Comparison of ENCODE assay signal across 21 cellular contexts in genomic region chr2:174570325-174570958, GRCh38. TPM values are rescaled to one million over a fixed set of nuclear protein-coding genes. Genes with fewer than 3 reads are reported as not detected.
A peak's percentile ranks its signal among the peaks of the same experiment; 100 is the strongest.
DNase-seq lines count a peak whose midpoint lies in the region; ATAC-seq, FAIRE-seq and TF ChIP-seq lines count a peak whose summit lies in the region.
"Had no signal": no experiment of that assay in that cellular context is flagged by ENCODE, and none has a peak within 500 bp of the region (broad histone marks: within the 10 kb centered on the region; RNA-seq: fewer than 3 reads in every experiment).

No MANE protein-coding gene starts in this region.

- H3K4me3 ChIP-seq in IMR-90 (ENCODE audit: insufficient read depth, low read depth, low read length) (no peak overlapping the region), K562 (no peak overlapping the region), OCI-LY7 (ENCODE audit: low read depth, low read length, poor library complexity, severe bottlenecking) (no peak overlapping the region), small intestine (ENCODE audit: low read depth in 1 of 2, low read length in 2 of 2) (no peak overlapping the region)
- H3K4me3 ChIP-seq: left lung, right atrium auricular region, tibial nerve had no signal

- H4K20me1 ChIP-seq in IMR-90 (ENCODE audit: insufficient read depth, low read length) (no peaks in the 10 kb centered on the region), K562 (replicated peaks; ENCODE audit: control insufficient read depth, insufficient read depth, low read length) (no peaks in the 10 kb centered on the region), OCI-LY7 (ENCODE audit: insufficient read depth, low read length) (no peaks in the 10 kb centered on the region)

- no peak overlapping the region for H3K4me3 Mint-ChIP-seq in CD4-positive, alpha-beta T cell
- H3K4me3 Mint-ChIP-seq in naive thymus-derived CD8-positive, alpha-beta T cell = no peak overlapping the region
- H3K4me3 Mint-ChIP-seq in T-helper 2 cell treated with Interferon-gamma antibody and Interleukin-4, amounts not matched to agents 5 μg/mL and 100 μg/mL, for 36 hours = no peak overlapping the region
- H3K4me3 Mint-ChIP-seq: B cell had no signal

- TF ChIP-seq RAD21 in IMR-90 (IDR thresholded peaks at IDR 0.05; ENCODE audit: low read length) (no peak), K562 (CRISPR knock-in tag; conservative IDR thresholded peaks at IDR 0.05 in 1 of 2, IDR thresholded peaks at IDR 0.05 in 1 of 2) (no peak)

- H3K27ac ChIP-seq in CD4-positive, alpha-beta T cell (ENCODE audit: low read depth, low read length) = no peak overlapping the region
- no peak overlapping the region for H3K27ac ChIP-seq in IMR-90 (ENCODE audit: insufficient read depth, low read length)
- H3K27ac ChIP-seq in K562 (ENCODE audit: extremely low read depth, low read depth, low read length) = no peak overlapping the region
- H3K27ac ChIP-seq in OCI-LY7 (ENCODE audit: low read depth, low read length, poor library complexity, severe bottlenecking) = no peak overlapping the region
- no peak overlapping the region for H3K27ac ChIP-seq in small intestine (ENCODE audit: low read depth in 1 of 2, low read length in 1 of 2)
- H3K27ac ChIP-seq: left lung, right atrium auricular region, tibial nerve had no signal

- no peak overlapping the region for H3K18ac ChIP-seq in IMR-90 (ENCODE audit: low read depth, low read length)

- H3K36me3 Mint-ChIP-seq in CD4-positive, alpha-beta T cell (ENCODE audit: low read depth) = peaks cover 98% of the 10 kb centered on the region
- peaks cover 4 to 97% (median 43%) of the 10 kb centered on the region in 3 donors for H3K36me3 Mint-ChIP-seq in naive thymus-derived CD8-positive, alpha-beta T cell
- peaks cover 85% of the 10 kb centered on the region for H3K36me3 Mint-ChIP-seq in T-helper 2 cell treated with Interferon-gamma antibody and Interleukin-4, amounts not matched to agents 5 μg/mL and 100 μg/mL, for 36 hours (ENCODE audit: low read depth)

- H3K4me2 ChIP-seq in IMR-90 (ENCODE audit: low read depth, low read length) (no peak overlapping the region), K562 (ENCODE audit: insufficient read depth, low read length) (no peak overlapping the region), OCI-LY7 (ENCODE audit: low read length) (no peak overlapping the region)

- CTCF ChIA-PET in CD4-positive, alpha-beta T cell (lab: Charles Lee) = interaction anchor here (1.0 kb wide), 1 partner anchor 12 kb away, joined by 3 read pairs; no protein-coding TSS in a partner anchor
- CTCF ChIA-PET in IMR-90 (lab: Yijun Ruan, JAX) = interaction anchor here (1.1 kb wide), 1 partner anchor 118 kb away, joined by 3 read pairs; no protein-coding TSS in a partner anchor
- CTCF ChIA-PET in K562 (lab: Yijun Ruan, JAX; ENCODE audit: low intra/inter-chr PET ratio) = no interaction called here
- CTCF ChIA-PET in OCI-LY7 (lab: Charles Lee; ENCODE audit: unreplicated experiment) = no interaction called here

- H3K9ac ChIP-seq in IMR-90 (ENCODE audit: low read depth, low read length) (no peak overlapping the region), K562 (ENCODE audit: insufficient read depth in 1 of 2, low read depth in 2 of 2, low read length in 2 of 2) (no peak overlapping the region)

- intact Hi-C loops in CD4-positive, alpha-beta T cell (cut with DNase I, micrococcal nuclease) = no loop called here
- intact Hi-C loops in IMR-90 (cut with micrococcal nuclease) = no loop called here
- intact Hi-C loops in K562 (cut with micrococcal nuclease) = no loop called here
- intact Hi-C loops in OCI-LY7 (cut with micrococcal nuclease; ENCODE audit: unreplicated experiment) = no loop called here

- BruUV-seq in IMR-90 (replicated peaks; lab: Mats Ljungman, UMichigan) = no TSS peak
- BruUV-seq in K562 (replicated peaks; lab: Mats Ljungman, UMichigan) = no TSS peak
- BruUV-seq in OCI-LY7 (replicated peaks; lab: Mats Ljungman, UMichigan) = no TSS peak

- H4K5ac ChIP-seq in IMR-90 (ENCODE audit: low read depth, low read length) = no peak overlapping the region

- no peaks in the 10 kb centered on the region for H3K79me1 ChIP-seq in IMR-90 (ENCODE audit: low read depth in 1 of 2, low read length in 2 of 2)

- H2AK9ac ChIP-seq in IMR-90 (replicated peaks; ENCODE audit: low read depth, low read length, poor library complexity) = no peak overlapping the region

- H4K8ac ChIP-seq in IMR-90 (ENCODE audit: low read depth in 2 of 2, low read length in 2 of 2) = no peak overlapping the region

- H3K79me2 ChIP-seq in K562 (ENCODE audit: control insufficient read depth, insufficient read depth, low read length) = no peaks in the 10 kb centered on the region
- no peaks in the 10 kb centered on the region for H3K79me2 ChIP-seq in OCI-LY7 (ENCODE audit: insufficient read depth, low read depth, low read length)

- H3K27me3 ChIP-seq in CD4-positive, alpha-beta T cell (ENCODE audit: control insufficient read depth, insufficient read depth, low read length) = no peaks in the 10 kb centered on the region
- H3K27me3 ChIP-seq in IMR-90 (ENCODE audit: control insufficient read depth, insufficient read depth, low read length) (no peaks in the 10 kb centered on the region), K562 (ENCODE audit: control insufficient read depth in 2 of 2, insufficient read depth in 2 of 2, low read length in 2 of 2) (no peaks in the 10 kb centered on the region), small intestine (ENCODE audit: control insufficient read depth in 2 of 2, insufficient read depth in 2 of 2, low read length in 2 of 2) (no peaks in the 10 kb centered on the region)
- H3K27me3 ChIP-seq: left lung, right atrium auricular region, tibial nerve had no signal

- no peaks in the 10 kb centered on the region for H3K27me3 Mint-ChIP-seq in CD4-positive, alpha-beta T cell
- H3K27me3 Mint-ChIP-seq in naive thymus-derived CD8-positive, alpha-beta T cell = no peaks in the 10 kb centered on the region
- H3K27me3 Mint-ChIP-seq in T-helper 2 cell treated with Interferon-gamma antibody and Interleukin-4, amounts not matched to agents 5 μg/mL and 100 μg/mL, for 36 hours (ENCODE audit: low read depth) = no peaks in the 10 kb centered on the region
- H3K27me3 Mint-ChIP-seq: B cell had no signal

- FAIRE-seq in K562 (lab: Jason Lieb, UNC) = peak; percentile 19
- FAIRE-seq in small intestine (lab: Jason Lieb, UNC) = no peak

- H3K4ac ChIP-seq in IMR-90 (ENCODE audit: low read depth, low read length) = no peak overlapping the region

- TF ChIP-seq POLR2A in IMR-90 (IDR thresholded peaks at IDR 0.05; ENCODE audit: low read depth, low read length) = no peak
- TF ChIP-seq POLR2A in K562 (conservative IDR thresholded peaks at IDR 0.05) = no peak

- H3K4me1 ChIP-seq in IMR-90 (ENCODE audit: control insufficient read depth, insufficient read depth, low read length) (no peaks in the 10 kb centered on the region; the same call in 1 of the 2 replicates), K562 (replicated peaks in 1 of 2; ENCODE audit: control insufficient read depth in 2 of 2, insufficient read depth in 2 of 2, low read length in 2 of 2) (peaks cover 0 to 6% of the 10 kb centered on the region in 2 experiments; a peak in 1 of 5 replicates), OCI-LY7 (ENCODE audit: insufficient read depth, low read length, poor library complexity, severe bottlenecking) (no peaks in the 10 kb centered on the region), small intestine (ENCODE audit: control insufficient read depth in 2 of 2, insufficient read depth in 1 of 2, low read depth in 1 of 2, low read length in 1 of 2) (peaks cover 0 to 4% of the 10 kb centered on the region in 2 donors)

- no peak overlapping the region for H2AFZ ChIP-seq in IMR-90 (replicated peaks; ENCODE audit: low read length, poor library complexity)
- no peak overlapping the region for H2AFZ ChIP-seq in K562 (ENCODE audit: low read depth, low read length)
- no peak overlapping the region for H2AFZ ChIP-seq in OCI-LY7 (ENCODE audit: low read length)

- no peak for TF ChIP-seq EP300 in K562 (IDR thresholded peaks at IDR 0.05; ENCODE audit: low read length)

- H3K27ac Mint-ChIP-seq in CD4-positive, alpha-beta T cell = peak overlapping the region; percentile 56
- H3K27ac Mint-ChIP-seq in naive thymus-derived CD8-positive, alpha-beta T cell = peak overlapping the region; percentile 14 to 84 (median 70)
- no peak overlapping the region for H3K27ac Mint-ChIP-seq in T-helper 2 cell treated with Interferon-gamma antibody and Interleukin-4, amounts not matched to agents 5 μg/mL and 100 μg/mL, for 36 hours
- H3K27ac Mint-ChIP-seq: B cell had no signal

- ATAC-seq in CD4-positive, alpha-beta T cell (ENCODE audit: poor library complexity) = no peak
- no peak for ATAC-seq in IMR-90 (ENCODE audit: low read depth)
- ATAC-seq in K562 = no peak
- ATAC-seq in naive thymus-derived CD8-positive, alpha-beta T cell = no peak
- ATAC-seq: left lung had no signal

- H3K36me3 ChIP-seq in IMR-90 (ENCODE audit: control insufficient read depth, insufficient read depth, low read length) = peaks cover 27% of the 10 kb centered on the region
- no peaks in the 10 kb centered on the region for H3K36me3 ChIP-seq in K562 (ENCODE audit: control insufficient read depth, insufficient read depth, low read length)
- peaks cover 98% of the 10 kb centered on the region for H3K36me3 ChIP-seq in OCI-LY7 (ENCODE audit: insufficient read depth, low read length)
- H3K36me3 ChIP-seq in small intestine (ENCODE audit: control insufficient read depth in 2 of 2, insufficient read depth in 2 of 2, low read length in 2 of 2) = peaks cover 2 to 18% of the 10 kb centered on the region in 2 donors

- H3K56ac ChIP-seq in IMR-90 (ENCODE audit: extremely low read depth, insufficient read depth, low read length) = no peak overlapping the region

- no peak for TF ChIP-seq CTCF in CD4-positive, alpha-beta T cell (IDR thresholded peaks at IDR 0.05)
- TF ChIP-seq CTCF in IMR-90 (conservative IDR thresholded peaks at IDR 0.05; ENCODE audit: low read depth, low read length) (no peak), K562 (IDR thresholded peaks at IDR 0.05 in 2 of 3, conservative IDR thresholded peaks at IDR 0.05 in 1 of 3; ENCODE audit: insufficient read depth in 2 of 3, low read depth in 1 of 3, low read length in 3 of 3) (no peak), OCI-LY7 (conservative IDR thresholded peaks at IDR 0.05; ENCODE audit: low read length) (no peak)

- in situ Hi-C loops in IMR-90 (cut with MboI; ENCODE audit: low sequenced_read_pairs) = no loop called here
- in situ Hi-C loops in K562 (cut with MboI) = no loop called here

- POLR2A ChIA-PET in CD4-positive, alpha-beta T cell (lab: Charles Lee) = interaction anchor here (1.2 to 2.0 kb wide), 2 partner anchors 15 to 23 kb away, joined by 4 to 7 read pairs; no protein-coding TSS in a partner anchor
- POLR2A ChIA-PET in IMR-90 (lab: Charles Lee; ENCODE audit: unreplicated experiment) = no interaction called here
- POLR2A ChIA-PET in K562 (lab: Yijun Ruan, JAX) = no interaction called here
- POLR2A ChIA-PET in naive thymus-derived CD8-positive, alpha-beta T cell (lab: Charles Lee) = interaction anchor here (0.6 kb wide), 1 partner anchor 161 kb away, joined by 3 read pairs; no protein-coding TSS in a partner anchor
- POLR2A ChIA-PET in OCI-LY7 (lab: Charles Lee) = no interaction called here

- no peaks in the 10 kb centered on the region for H3K9me3 Mint-ChIP-seq in CD4-positive, alpha-beta T cell
- H3K9me3 Mint-ChIP-seq in naive thymus-derived CD8-positive, alpha-beta T cell = no peaks in the 10 kb centered on the region
- H3K9me3 Mint-ChIP-seq in T-helper 2 cell treated with Interferon-gamma antibody and Interleukin-4, amounts not matched to agents 5 μg/mL and 100 μg/mL, for 36 hours = no peaks in the 10 kb centered on the region

- no peaks in the 10 kb centered on the region for H3K9me2 ChIP-seq in OCI-LY7 (ENCODE audit: insufficient read depth, low read length)

- H3K9me1 ChIP-seq in IMR-90 (ENCODE audit: insufficient read depth, low read length) (no peaks in the 10 kb centered on the region), K562 (ENCODE audit: control insufficient read depth, insufficient read depth, low read length) (no peaks in the 10 kb centered on the region)

- no peak overlapping the region for H2AK5ac ChIP-seq in IMR-90 (ENCODE audit: low read depth, low read length)

- H3K9me3 ChIP-seq in CD4-positive, alpha-beta T cell (ENCODE audit: control insufficient read depth, low read length) = no peaks in the 10 kb centered on the region
- H3K9me3 ChIP-seq in IMR-90 (ENCODE audit: control insufficient read depth, insufficient read depth, low read length) (no peaks in the 10 kb centered on the region), K562 (replicated peaks; ENCODE audit: control insufficient read depth, insufficient read depth, low read depth, low read length) (no peaks in the 10 kb centered on the region), OCI-LY7 (ENCODE audit: low read length) (no peaks in the 10 kb centered on the region), small intestine (ENCODE audit: control insufficient read depth, low read depth) (no peaks in the 10 kb centered on the region)
- H3K9me3 ChIP-seq: left lung, right atrium auricular region, tibial nerve had no signal

- peaks cover 68% of the 10 kb centered on the region for H3K4me1 Mint-ChIP-seq in CD4-positive, alpha-beta T cell (ENCODE audit: low read depth)
- H3K4me1 Mint-ChIP-seq in naive thymus-derived CD8-positive, alpha-beta T cell = peaks cover 26 to 55% (median 50%) of the 10 kb centered on the region in 4 donors
- H3K4me1 Mint-ChIP-seq in T-helper 2 cell treated with Interferon-gamma antibody and Interleukin-4, amounts not matched to agents 5 μg/mL and 100 μg/mL, for 36 hours (ENCODE audit: low read depth) = peaks cover 32% of the 10 kb centered on the region

- no peak overlapping the region for H2BK20ac ChIP-seq in IMR-90 (ENCODE audit: low read depth, low read length)

- WGBS in IMR-90 (ENCODE audit: extremely low coverage in 2 of 2, insufficient read length in 1 of 2), 2 experiments = no CpG with 5 or more reads among the region's 8 CpGs
- WGBS in K562 (ENCODE audit: insufficient coverage, low coverage, missing lambda C conversion rate) = 25% methylated on average over 8 of the region's 8 CpGs
- WGBS in small intestine, 3 donors = 74 to 86% (median 75%) methylated on average over 8 of the region's 8 CpGs

- no peak overlapping the region for H2BK15ac ChIP-seq in IMR-90 (ENCODE audit: low read depth, low read length)

- no peak overlapping the region for H2BK5ac ChIP-seq in IMR-90 (ENCODE audit: low read depth, low read length, poor library complexity, severe bottlenecking)

- no peak overlapping the region for H3K14ac ChIP-seq in IMR-90 (replicated peaks; ENCODE audit: low read depth, low read length)

- DNase-seq in CD4-positive, alpha-beta T cell = no peak
- DNase-seq in IMR-90 (no peak), K562 (ENCODE audit: extremely low read depth in 1 of 4, low spot score in 3 of 4) (no peak), OCI-LY7 (ENCODE audit: low spot score) (no peak), small intestine (no peak)
- DNase-seq in naive thymus-derived CD8-positive, alpha-beta T cell = no peak
- no peak for DNase-seq in T-helper 2 cell treated with Interferon-gamma antibody and Interleukin-4, amounts not matched to agents 5 μg/mL and 100 μg/mL, for 36 hours (ENCODE audit: low spot score)
- DNase-seq: activated CD4-positive, alpha-beta T cell treated with anti-CD3 and anti-CD28 coated beads, Interleukin-2, amount 50 U/mL, for 1 hour; activated T-cell treated with anti-CD3 and anti-CD28 coated beads for 4 hours; amniotic stem cell; glutamatergic neuron; Kasumi-1; left lung; NCI-H1105 treated with DMSO at 0.1 percent for 48 hours; NCI-H2107; NCI-H524; RPMI8226; stimulated activated naive CD4-positive, alpha-beta T cell had no signal

- H2BK120ac ChIP-seq in IMR-90 (ENCODE audit: low read depth, low read length) = no peak overlapping the region

- no peak overlapping the region for H3K23ac ChIP-seq in IMR-90 (ENCODE audit: low read depth, low read length)

- dilution Hi-C loops in IMR-90 (cut with HindIII; ENCODE audit: low sequenced_read_pairs, unreplicated experiment) = no loop called here

- H4K91ac ChIP-seq in IMR-90 (ENCODE audit: insufficient read depth, low read depth, low read length) = no peak overlapping the region

RNA-seq across cellular contexts. Expression of gene WIPF1, which starts 27.2 kb away (rescaled TPM):
- total RNA-seq in CD4-positive, alpha-beta T cell = 100 to 1,000 TPM; 237 to 264 TPM
- 2.7 and 3.3 TPM in 2 replicates for total RNA-seq in IMR-90 (2012; rRNA removed)
- polyA plus RNA-seq in IMR-90 (2012; rRNA removed) = 13.5 and 14.2 TPM in 2 replicates
- 5.5 and 14.1 TPM in 2 replicates for polyA plus RNA-seq in IMR-90 (2012; cell fraction: cytosol; rRNA removed)
- 10.0 and 12.1 TPM in 2 replicates for polyA plus RNA-seq in IMR-90 (2012; cell fraction: nucleus; rRNA removed; ENCODE audit: low replicate concordance)
- total RNA-seq in K562 (2011; cell fraction: chromatin; rRNA removed; ENCODE audit: low replicate concordance) = 1.3 and 2.3 TPM in 2 replicates
- 0.33 and 0.39 TPM in 2 replicates for total RNA-seq in K562 (2011; cell fraction: nucleolus; rRNA removed)
- 0.95 and 1.4 TPM in 2 replicates for total RNA-seq in K562 (2011; cell fraction: nucleoplasm; rRNA removed)
- 0.49 and 2.4 TPM in 2 replicates for total RNA-seq in K562 (2014; rRNA removed)
- total RNA-seq in K562 (2014; rRNA removed; fragmentation: Illumina TruSeq; extraction: Trizol) = 2.4 TPM in 2 replicates
- total RNA-seq in K562 (2015; rRNA removed; fragmentation: Illumina TruSeq; extraction: Trizol) = 4.9 and 5.8 TPM in 2 replicates
- total RNA-seq in K562 (2021) = 3.8 and 4.9 TPM in 2 replicates
- polyA plus RNA-seq in K562 (2011; rRNA removed) = 0.54 and 3.7 TPM in 2 replicates
- polyA plus RNA-seq in K562 (2011; cell fraction: cytosol; rRNA removed) = 0.42 and 2.4 TPM in 2 replicates
- 0.75 and 3.5 TPM in 2 replicates for polyA plus RNA-seq in K562 (2011; cell fraction: nucleus; rRNA removed)
- polyA plus RNA-seq in K562 (2012) = 6.6 and 14.1 TPM in 2 replicates
- polyA plus RNA-seq in K562 (2014; fragmentation: Illumina TruSeq; extraction: Trizol) = 3.0 and 3.6 TPM in 2 replicates
- under 1 TPM; 0.61 to 0.92 TPM for polyA plus RNA-seq in K562 (2014; fragmentation: Nextera tagmentation; extraction: Ambion mirVana)
- 1.8 and 2.5 TPM in 2 replicates for polyA plus RNA-seq in K562 (2014; rRNA removed)
- polyA minus RNA-seq in K562 (2011; rRNA and poly(A)+ RNA removed) = 0.32 and 4.6 TPM in 2 replicates
- polyA minus RNA-seq in K562 (2011; cell fraction: cytosol; rRNA and poly(A)+ RNA removed) = 0.48 and 2.4 TPM in 2 replicates
- 0.27 and 5.9 TPM in 2 replicates for polyA minus RNA-seq in K562 (2011; cell fraction: nucleus; rRNA and poly(A)+ RNA removed)
- 100 to 1,000 TPM; 408 to 419 TPM for total RNA-seq in naive thymus-derived CD8-positive, alpha-beta T cell
- 100 to 1,000 TPM in 2 of 3 donors, 10 to 100 TPM in 1; 97.5 to 116 (median 103) TPM for polyA plus RNA-seq in naive thymus-derived CD8-positive, alpha-beta T cell
- total RNA-seq in OCI-LY7 (2014; rRNA removed; shearing (Covaris generic)) = 22.7 and 27.1 TPM in 2 replicates
- 183 and 192 TPM in 2 replicates for total RNA-seq in OCI-LY7 (2022)
- 10 to 100 TPM in 2 of 3 donors, 1 to 10 TPM in 1; 3.1 to 15.4 (median 13.8) TPM for polyA plus RNA-seq in small intestine

Comparison
In these comparisons a context has a peak if more than half of its experiments do, and no peak if none do; other contexts are left out.
1. CTCF ChIA-PET loops: an anchor here in CD4-positive, alpha-beta T cell (1.0 kb wide) and IMR-90 (1.1 kb wide); none called in K562 and OCI-LY7.
2. POLR2A ChIA-PET loops: an anchor here in CD4-positive, alpha-beta T cell (1.2 to 2.0 kb wide) and naive thymus-derived CD8-positive, alpha-beta T cell (0.6 kb wide); none called in IMR-90, K562 and OCI-LY7.